ENCODE assay signal across 23 cellular contexts in the genomic region with DNA sequence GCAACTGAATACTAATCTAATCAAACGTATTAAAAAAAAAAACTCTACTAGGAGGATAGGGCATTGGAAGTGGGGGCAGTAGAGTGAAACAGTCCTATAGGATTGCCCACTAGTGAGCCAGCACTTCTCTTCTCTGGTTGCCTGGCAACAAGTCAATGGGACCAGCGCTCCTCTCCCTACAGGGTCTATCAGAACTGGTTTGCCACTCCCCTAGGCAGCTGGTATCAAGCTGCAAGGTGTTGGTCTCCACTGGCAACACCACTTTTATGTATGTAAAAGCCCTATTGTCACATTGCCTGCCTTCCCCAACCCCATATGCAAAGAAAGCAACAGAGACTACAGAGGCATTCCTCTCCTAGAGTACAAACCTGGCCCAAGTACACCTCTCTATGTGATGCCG.
DNase-seq lines count a peak whose midpoint lies in the region; ATAC-seq and TF ChIP-seq lines count a peak whose summit lies in the region.
"Had no signal": no experiment of that assay in that cellular context is flagged by ENCODE, and none has a peak within 500 bp of the region (broad histone marks: within the 10 kb centered on the region; RNA-seq: fewer than 3 reads in every experiment).

No MANE protein-coding gene starts in this region.

- H3K27ac ChIP-seq in psoas muscle = no peak overlapping the region
- H3K27ac ChIP-seq: 22Rv1, lower lobe of right lung, RWPE1, upper lobe of right lung had no signal

- peaks cover 26% of the 10 kb centered on the region for H3K27me3 Mint-ChIP-seq in activated T-helper 17 cell treated with anti-CD3 and anti-CD28 coated beads, Interleukin-2, amount 50 U/mL, for 72 hours

- no peak overlapping the region for H3K27ac Mint-ChIP-seq in activated T-helper 17 cell treated with anti-CD3 and anti-CD28 coated beads, Interleukin-2, amount 50 U/mL, for 72 hours
- H3K27ac Mint-ChIP-seq: activated B cell treated with CpG ODN at 0.5 μM for 24 hours; activated CD8-positive, alpha-beta T cell treated with anti-CD3 and anti-CD28 coated beads for 36 hours; activated naive CD4-positive, alpha-beta T cell treated with anti-CD3 and anti-CD28 coated beads for 36 hours had no signal

- intact Hi-C loops in psoas muscle (cut with DNase I) = no loop called here

- WGBS in psoas muscle, 3 donors = 74 to 85% (median 81%) methylated on average over 3 of the region's 3 CpGs

- no peaks in the 10 kb centered on the region for H3K36me3 ChIP-seq in psoas muscle (ENCODE audit: insufficient read depth in 1 of 2, low read depth in 1 of 2)
- H3K36me3 ChIP-seq: lower lobe of right lung, upper lobe of right lung had no signal

- no peaks in the 10 kb centered on the region for H3K36me3 Mint-ChIP-seq in activated T-helper 17 cell treated with anti-CD3 and anti-CD28 coated beads, Interleukin-2, amount 50 U/mL, for 72 hours (ENCODE audit: low read depth)

- DNase-seq in DMS 273 (lab: John Stamatoyannopoulos, UW; ENCODE audit: unreplicated experiment) (peak; percentile 71), DMS 273 treated with DMSO at 0.1 percent for 48 hours (lab: John Stamatoyannopoulos, UW) (no peak), NCI-H1105 (lab: John Stamatoyannopoulos, UW) (peak; percentile 80), NCI-H524 (lab: John Stamatoyannopoulos, UW) (peak; percentile 79 to 92), iPS-NIHi7 (ENCODE audit: extremely low spot score) (peak; percentile 42), psoas muscle (no peak), GM03348 (ENCODE audit: low spot score) (no peak)
- DNase-seq: activated B cell treated with CpG ODN at 0.5 μM for 24 hours; activated CD8-positive, alpha-beta T cell treated with anti-CD3 and anti-CD28 coated beads for 36 hours; activated naive CD4-positive, alpha-beta T cell treated with anti-CD3 and anti-CD28 coated beads for 36 hours; activated T-cell treated with anti-CD3 and anti-CD28 coated beads, Interleukin-2, amount 50 U/mL, for 1 hour; dermis blood vessel endothelial cell; GDM1; islet precursor cell; lower lobe of right lung; NCI-H1930; occipital lobe; SK-N-SH; stimulated activated CD4-positive, alpha-beta T cell treated with anti-CD3 and anti-CD28 coated beads, Interleukin-12 subunit alpha, Interleukin-12 subunit beta, amount 100 ng/mL, for 4 hours; upper lobe of right lung had no signal

- H3K4me1 Mint-ChIP-seq in activated T-helper 17 cell treated with anti-CD3 and anti-CD28 coated beads, Interleukin-2, amount 50 U/mL, for 72 hours = no peaks in the 10 kb centered on the region
- H3K4me1 Mint-ChIP-seq: activated B cell treated with CpG ODN at 0.5 μM for 24 hours had no signal

- no peak for ATAC-seq in psoas muscle
- no peak for ATAC-seq in activated T-helper 17 cell treated with anti-CD3 and anti-CD28 coated beads, Interleukin-2, amount 50 U/mL, for 72 hours (replicated peaks)
- ATAC-seq: activated CD8-positive, alpha-beta T cell treated with anti-CD3 and anti-CD28 coated beads for 36 hours; lower lobe of right lung; upper lobe of right lung had no signal

- H3K4me3 Mint-ChIP-seq in activated T-helper 17 cell treated with anti-CD3 and anti-CD28 coated beads, Interleukin-2, amount 50 U/mL, for 72 hours = no peak overlapping the region
- H3K4me3 Mint-ChIP-seq: activated B cell treated with CpG ODN at 0.5 μM for 24 hours; activated CD8-positive, alpha-beta T cell treated with anti-CD3 and anti-CD28 coated beads for 36 hours; activated naive CD4-positive, alpha-beta T cell treated with anti-CD3 and anti-CD28 coated beads for 36 hours had no signal

- no peaks in the 10 kb centered on the region for H3K27me3 ChIP-seq in psoas muscle (ENCODE audit: insufficient read depth in 3 of 3, low read length in 2 of 3)
- H3K27me3 ChIP-seq: upper lobe of right lung had no signal

- no peaks in the 10 kb centered on the region for H3K9me3 ChIP-seq in psoas muscle
- H3K9me3 ChIP-seq: lower lobe of right lung, SK-N-SH, upper lobe of right lung had no signal

- no peak for TF ChIP-seq CTCF in psoas muscle (IDR thresholded peaks at IDR 0.05)

- H3K9me3 Mint-ChIP-seq in activated T-helper 17 cell treated with anti-CD3 and anti-CD28 coated beads, Interleukin-2, amount 50 U/mL, for 72 hours = no peaks in the 10 kb centered on the region
- H3K9me3 Mint-ChIP-seq: activated CD8-positive, alpha-beta T cell treated with anti-CD3 and anti-CD28 coated beads for 36 hours; activated naive CD4-positive, alpha-beta T cell treated with anti-CD3 and anti-CD28 coated beads for 36 hours had no signal

- no peaks in the 10 kb centered on the region for H3K4me1 ChIP-seq in psoas muscle
- H3K4me1 ChIP-seq: lower lobe of right lung, upper lobe of right lung had no signal

- H3K4me3 ChIP-seq in psoas muscle = no peak overlapping the region
- H3K4me3 ChIP-seq: lower lobe of right lung, upper lobe of right lung had no signal

Comparison
In these comparisons a context has a peak if more than half of its experiments do, and no peak if none do; other contexts are left out.
1. DNase-seq: peak in DMS 273 (single experiment), NCI-H1105 (single experiment), NCI-H524 (2 of 2) and iPS-NIHi7 (single experiment); none in DMS 273 treated with DMSO at 0.1 percent for 48 hours (single experiment), psoas muscle (0 of 2) and GM03348 (single experiment).